In the genomic region with DNA sequence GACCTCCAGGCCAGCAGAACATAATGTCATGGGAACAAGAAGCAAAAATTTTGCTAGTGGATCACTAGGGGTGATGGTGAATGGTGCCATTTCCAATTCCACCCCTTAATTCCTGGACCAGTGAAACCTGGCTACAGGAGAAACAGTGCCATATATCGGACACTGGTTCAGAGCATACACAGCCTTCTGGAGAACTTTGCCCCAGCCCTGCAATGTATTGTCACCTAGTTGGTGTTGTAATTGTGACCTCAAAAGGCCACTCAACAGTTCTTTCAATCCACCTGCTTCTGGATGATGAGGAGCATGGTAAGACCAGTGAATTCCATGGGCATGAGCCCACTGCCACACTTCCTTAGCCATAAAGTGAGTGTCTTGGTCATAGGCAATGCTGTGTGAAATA, we compare ENCODE assay signal across 33 cellular contexts.
"Had no signal": no experiment of that assay in that cellular context is flagged by ENCODE, and none has a peak within 500 bp of the region (broad histone marks: within the 10 kb centered on the region; RNA-seq: fewer than 3 reads in every experiment).

No MANE protein-coding gene starts in this region.

- H3K4me3 ChIP-seq: adrenal gland, ascending aorta, body of pancreas, breast epithelium, cardiac muscle cell had no signal

- DNase-seq: activated effector memory CD4-positive, alpha-beta T cell treated with anti-CD3 and anti-CD28 coated beads, Interleukin-2, amount 50 U/mL, for 16 hours; activated effector memory CD4-positive, alpha-beta T cell treated with Interleukin-2 at 50 U/mL for 16 hours; activated gamma-delta T cell; activated gamma-delta T cell treated with Interleukin-2 at 50 U/mL for 16 hours; activated naive CD4-positive, alpha-beta T cell; activated naive CD4-positive, alpha-beta T cell treated with anti-CD3 and anti-CD28 coated beads for 36 hours; activated naive CD4-positive, alpha-beta T cell treated with anti-CD3 and anti-CD28 coated beads, Interleukin-2, amount 10 ng/mL, durations not matched to agents 7 days and 5 days; activated naive CD4-positive, alpha-beta T cell treated with anti-CD3 and anti-CD28 coated beads, Interleukin-2, amount 50 U/mL, for 16 hours; activated naive CD4-positive, alpha-beta T cell treated with Interleukin-2 at 50 U/mL for 16 hours; activated naive CD8-positive, alpha-beta T cell treated with anti-CD3 and anti-CD28 coated beads for 36 hours; activated naive CD8-positive, alpha-beta T cell treated with anti-CD3 and anti-CD28 coated beads, Interleukin-2, amount 10 ng/mL, durations not matched to agents 7 days and 5 days; activated naive CD8-positive, alpha-beta T cell treated with anti-CD3 and anti-CD28 coated beads, Interleukin-2, amount 50 U/mL, for 24 hours; activated T-cell treated with anti-CD3 and anti-CD28 coated beads, Interleukin-2, amount 50 U/mL, for 1 hour; activated T-cell treated with anti-CD3 and anti-CD28 coated beads, Interleukin-2, amount 50 U/mL, for 24 hours; activated T-cell treated with anti-CD3 and anti-CD28 coated beads, Interleukin-2, amount 50 U/mL, for 4 hours; activated T-cell treated with anti-CD3 and anti-CD28 coated beads, Interleukin-2, amount 50 U/mL, for 48 hours; activated T-cell treated with anti-CD3 and anti-CD28 coated beads, Interleukin-2, amount 50 U/mL, for 72 hours; adrenal gland; amniotic stem cell; amygdala; anterior cingulate cortex; aorta; brain microvascular endothelial cell; caudate nucleus; central memory CD4-positive, alpha-beta T cell; cerebellar nuclear complex had no signal

- H3K9me3 ChIP-seq: adrenal gland had no signal

- FAIRE-seq: astrocyte had no signal

- H3K27ac ChIP-seq: adrenal gland, ascending aorta, body of pancreas, brain microvascular endothelial cell, breast epithelium, cardiac muscle cell had no signal

- H3K36me3 ChIP-seq: adrenal gland, ascending aorta, brain microvascular endothelial cell, breast epithelium, cardiac muscle cell had no signal

- H3K4me1 ChIP-seq: ascending aorta, breast epithelium had no signal

- ATAC-seq: activated naive CD4-positive, alpha-beta T cell treated with anti-CD3 and anti-CD28 coated beads, Interleukin-2, amount 50 U/mL, for 72 hours; activated naive CD8-positive, alpha-beta T cell treated with anti-CD3 and anti-CD28 coated beads, Interleukin-2, amount 50 U/mL, for 24 hours; activated T-cell treated with anti-CD3 and anti-CD28 coated beads, Interleukin-2, amount 50 U/mL, for 4 hours; activated T-cell treated with anti-CD3 and anti-CD28 coated beads, Interleukin-2, amount 50 U/mL, for 72 hours; activated T-helper 17 cell treated with anti-CD3 and anti-CD28 coated beads, Interleukin-2, amount 50 U/mL, for 72 hours; body of pancreas had no signal

- H3K27me3 ChIP-seq: adrenal gland, ascending aorta, body of pancreas, brain microvascular endothelial cell, breast epithelium, cardiac muscle cell had no signal
